ENCODE assay signal across 26 cellular contexts in the genomic region with DNA sequence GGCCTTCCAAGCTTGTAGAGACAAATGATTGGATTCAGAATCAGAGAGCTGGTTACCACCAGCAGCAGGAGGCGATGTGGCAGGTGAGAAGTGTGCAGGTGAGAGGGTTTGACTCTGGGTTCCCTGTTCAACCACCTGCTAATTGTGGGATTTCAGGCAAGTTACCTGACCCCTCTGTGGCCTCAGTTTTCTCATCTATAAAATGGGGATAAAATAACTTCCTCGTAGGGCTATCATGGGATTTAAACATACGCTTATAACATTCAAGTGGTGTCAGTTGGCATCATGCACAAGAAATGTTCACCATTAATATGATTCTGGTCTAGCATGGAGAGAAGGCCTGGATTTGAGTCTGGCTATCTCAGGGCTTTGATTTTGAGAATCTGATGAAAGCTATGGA. TPM values are rescaled to one million over a fixed set of nuclear protein-coding genes. Genes with fewer than 3 reads are reported as not detected.
"Had no signal": no experiment of that assay in that cellular context is flagged by ENCODE, and none has a peak within 500 bp of the region (broad histone marks: within the 10 kb centered on the region; RNA-seq: fewer than 3 reads in every experiment).

No MANE protein-coding gene starts in this region.

- H3K36me3 ChIP-seq: gastrocnemius medialis, neutrophil, pancreas, right lobe of liver, thoracic aorta, transverse colon, upper lobe of right lung, uterus had no signal

- H3K4me3 Mint-ChIP-seq: mesothelial cell of epicardium; naive B cell; natural killer cell treated with Interleukin-12 subunit alpha and Interleukin-12 subunit beta and Interleukin-15 and Interleukin-18, amount 100 ng/mL, for 72 hours; neural crest cell; stimulated activated naive B cell treated with anti-CD40 and anti-IgM and Interleukin-4, amounts not matched to agents 10 μg/mL and 1 μg/mL and 100 μg/mL, for 72 hours; stimulated activated naive CD8-positive, alpha-beta T cell treated with anti-CD3 and anti-CD28 coated beads, Interleukin-15, Interleukin-2, amounts not matched to agents 100 ng/mL and 50 ng/mL, for 24 hours had no signal

- H3K27me3 ChIP-seq: pancreas, right lobe of liver, transverse colon, uterus had no signal

- H3K27ac Mint-ChIP-seq: mesothelial cell of epicardium; natural killer cell treated with Interleukin-12 subunit alpha and Interleukin-12 subunit beta and Interleukin-15 and Interleukin-18, amount 100 ng/mL, for 72 hours; stimulated activated naive B cell treated with anti-CD40 and anti-IgM and Interleukin-4, amounts not matched to agents 10 μg/mL and 1 μg/mL and 100 μg/mL, for 72 hours; stimulated activated naive CD8-positive, alpha-beta T cell treated with anti-CD3 and anti-CD28 coated beads, Interleukin-15, Interleukin-2, amounts not matched to agents 100 ng/mL and 50 ng/mL, for 24 hours had no signal

- H3K9me3 Mint-ChIP-seq: mesothelial cell of epicardium; naive B cell; natural killer cell treated with Interleukin-12 subunit alpha and Interleukin-12 subunit beta and Interleukin-15 and Interleukin-18, amount 100 ng/mL, for 72 hours; neural crest cell; stimulated activated naive CD8-positive, alpha-beta T cell treated with anti-CD3 and anti-CD28 coated beads, Interleukin-15, Interleukin-2, amounts not matched to agents 100 ng/mL and 50 ng/mL, for 24 hours had no signal

- ATAC-seq: esophagus mucosa; gastrocnemius medialis; mucosa of descending colon; natural killer cell treated with Interleukin-12 subunit alpha and Interleukin-12 subunit beta and Interleukin-15 and Interleukin-18, amount 100 ng/mL, for 72 hours; pancreas; stimulated activated naive B cell treated with anti-CD40 and anti-IgM and Interleukin-4, amounts not matched to agents 10 μg/mL and 1 μg/mL and 100 μg/mL, for 72 hours; upper lobe of right lung had no signal

- DNase-seq: dorsolateral prefrontal cortex; effector CD4-positive, alpha-beta T cell; gastrocnemius medialis; head of caudate nucleus; kidney; mesenchymal stem cell; mucosa of descending colon; naive B cell; pancreas; small intestine; stimulated activated CD4-positive, alpha-beta T cell treated with anti-CD3 and anti-CD28 coated beads, Interleukin-15, amount 100 ng/mL, for 24 hours; stimulated activated CD4-positive, alpha-beta T cell treated with anti-CD3 and anti-CD28 coated beads, Interleukin-2, amount 100 ng/mL, for 48 hours; stimulated activated naive B cell treated with anti-CD40 and anti-IgM and Interleukin-4, amounts not matched to agents 10 μg/mL and 1 μg/mL and 100 μg/mL, for 72 hours; transverse colon; uterus had no signal

- H3K27ac ChIP-seq: dorsolateral prefrontal cortex, gastrocnemius medialis, neutrophil, pancreas, right lobe of liver, thoracic aorta, transverse colon, upper lobe of right lung, uterus had no signal

- H3K36me3 Mint-ChIP-seq: mesothelial cell of epicardium; naive B cell; natural killer cell treated with Interleukin-12 subunit alpha and Interleukin-12 subunit beta and Interleukin-15 and Interleukin-18, amount 100 ng/mL, for 72 hours; stimulated activated naive B cell treated with anti-CD40 and anti-IgM and Interleukin-4, amounts not matched to agents 10 μg/mL and 1 μg/mL and 100 μg/mL, for 72 hours had no signal

- FAIRE-seq: kidney, pancreas, small intestine had no signal

- H3K9me3 ChIP-seq: gastrocnemius medialis, mucosa of descending colon, neutrophil, pancreas, right lobe of liver, thoracic aorta, transverse colon, upper lobe of right lung, uterus had no signal

- H3K4me1 ChIP-seq: gastrocnemius medialis, pancreas, transverse colon, upper lobe of right lung, uterus had no signal

- H3K4me1 Mint-ChIP-seq: stimulated activated naive B cell treated with anti-CD40 and anti-IgM and Interleukin-4, amounts not matched to agents 10 μg/mL and 1 μg/mL and 100 μg/mL, for 72 hours had no signal

- H3K4me3 ChIP-seq: dorsolateral prefrontal cortex, gastrocnemius medialis, lung, mucosa of descending colon, pancreas, right lobe of liver, thoracic aorta, transverse colon, upper lobe of right lung, uterus had no signal

- H3K27me3 Mint-ChIP-seq: stimulated activated naive CD8-positive, alpha-beta T cell treated with anti-CD3 and anti-CD28 coated beads, Interleukin-15, Interleukin-2, amounts not matched to agents 100 ng/mL and 50 ng/mL, for 24 hours had no signal

RNA-seq across cellular contexts. Expression of a gene that starts 30.2 kb away (rescaled TPM):
- total RNA-seq: esophagus mucosa; glomerular endothelial cell; natural killer cell treated with Interleukin-12 subunit alpha and Interleukin-12 subunit beta and Interleukin-15 and Interleukin-18, amount 100 ng/mL, for 72 hours; thoracic aorta had no signal
